11 cellular contexts compared by ENCODE assay signal in genomic region chr14:54444701-54445100, GRCh38.
"Had no signal": no experiment of that assay in that cellular context is flagged by ENCODE, and none has a peak within 500 bp of the region (broad histone marks: within the 10 kb centered on the region; RNA-seq: fewer than 3 reads in every experiment).

No MANE protein-coding gene starts in this region.

- H3K36me3 ChIP-seq: esophagus muscularis mucosa, gastroesophageal sphincter, left lung, stomach, thoracic aorta had no signal

- H3K9ac ChIP-seq: parathyroid adenoma had no signal

- H2AFZ ChIP-seq: parathyroid adenoma had no signal

- H3K4me3 ChIP-seq: esophagus muscularis mucosa, gastroesophageal sphincter, left lung, stomach, thoracic aorta had no signal

- H3K27me3 ChIP-seq: esophagus muscularis mucosa, gastroesophageal sphincter, left lung had no signal

- ATAC-seq: gastroesophageal sphincter, left lung had no signal

- DNase-seq: activated gamma-delta T cell treated with Interleukin-2 at 50 U/mL for 16 hours; activated naive CD8-positive, alpha-beta T cell treated with anti-CD3 and anti-CD28 coated beads for 36 hours; activated T-cell treated with anti-CD3 and anti-CD28 coated beads, Interleukin-2, amount 50 U/mL, for 48 hours; aorta; left lung; retina; stomach had no signal

- H3K27ac ChIP-seq: esophagus muscularis mucosa, gastroesophageal sphincter, left lung, parathyroid adenoma, stomach, thoracic aorta had no signal

- H3K9me3 ChIP-seq: esophagus muscularis mucosa, gastroesophageal sphincter, left lung, stomach, thoracic aorta had no signal
